Comparison of ENCODE assay signal across 20 cellular contexts in the genomic region with DNA sequence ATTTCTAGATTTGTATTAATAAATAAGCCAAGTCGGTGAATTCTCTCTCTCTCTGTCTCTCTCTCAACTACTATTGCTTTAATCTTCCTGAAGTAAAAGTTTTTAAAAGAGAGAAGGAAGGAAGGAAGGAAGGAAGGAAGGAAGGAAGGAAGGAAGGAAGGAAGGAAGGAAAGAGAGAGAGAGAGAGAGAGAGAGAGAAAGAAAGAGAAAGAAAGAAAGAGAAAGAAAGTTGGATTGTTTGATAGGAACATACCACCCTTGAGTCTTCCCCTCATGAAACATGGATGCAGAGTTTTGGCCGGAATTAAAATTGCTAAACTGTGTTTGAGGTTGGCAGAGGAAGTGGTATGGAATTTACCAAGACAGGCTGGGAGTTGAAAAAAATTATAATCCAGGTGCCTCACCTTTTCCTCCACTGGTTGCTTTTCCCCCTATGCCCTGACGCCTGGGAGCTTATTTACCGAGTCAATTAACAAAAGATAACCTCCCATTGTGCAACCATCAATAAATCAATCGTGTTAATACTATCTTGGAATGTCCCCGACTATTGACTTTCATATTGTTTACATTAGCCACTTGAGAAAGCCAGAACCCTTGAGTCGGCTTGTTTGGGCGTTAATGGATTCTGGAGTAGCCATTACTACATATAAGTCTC.
DNase-seq lines count a peak whose midpoint lies in the region; FAIRE-seq and TF ChIP-seq lines count a peak whose summit lies in the region.
"Had no signal": no experiment of that assay in that cellular context is flagged by ENCODE, and none has a peak within 500 bp of the region (broad histone marks: within the 10 kb centered on the region; RNA-seq: fewer than 3 reads in every experiment).

No MANE protein-coding gene starts in this region.

- no TSS peak for BruUV-seq in A673 (replicated peaks; lab: Mats Ljungman, UMichigan)
- BruUV-seq in endothelial cell of umbilical vein (replicated peaks; lab: Mats Ljungman, UMichigan), result no TSS peak

- H3K4me1 ChIP-seq in A673 (ENCODE audit: insufficient read depth, low read length, poor library complexity, severe bottlenecking) (no peaks in the 10 kb centered on the region), endothelial cell of umbilical vein (ENCODE audit: control insufficient read depth, extremely low read depth, insufficient read depth, low read length) (no peaks in the 10 kb centered on the region), Peyer's patch (no peaks in the 10 kb centered on the region)
- H3K4me1 ChIP-seq: colonic mucosa had no signal

- no peak for TF ChIP-seq CTCF in A673 (conservative IDR thresholded peaks at IDR 0.05; ENCODE audit: low read depth, low read length)
- TF ChIP-seq CTCF in endothelial cell of umbilical vein (IDR thresholded peaks at IDR 0.05; ENCODE audit: extremely low read depth in 1 of 2, insufficient read depth in 1 of 2, low read depth in 1 of 2, low read length in 2 of 2), result no peak
- TF ChIP-seq CTCF in Peyer's patch (IDR thresholded peaks at IDR 0.05), result no peak

- no peak overlapping the region for H2AFZ ChIP-seq in endothelial cell of umbilical vein (ENCODE audit: low read depth, low read length)

- no peaks in the 10 kb centered on the region for H3K9me1 ChIP-seq in endothelial cell of umbilical vein (replicated peaks; ENCODE audit: control insufficient read depth, extremely low read depth, insufficient read depth, low read length)

- CTCF ChIA-PET in A673 (lab: Charles Lee), result no interaction called here
- CTCF ChIA-PET in endothelial cell of umbilical vein (lab: Charles Lee), result interaction anchor here (1.5 kb wide), 1 partner anchor 10 kb away, joined by 3 read pairs; no protein-coding TSS in a partner anchor

- H3K4me3 ChIP-seq in A673 (ENCODE audit: low read depth, low read length, poor library complexity, severe bottlenecking) (no peak overlapping the region), endothelial cell of umbilical vein (replicated peaks in 1 of 3; ENCODE audit: insufficient read depth in 1 of 3, low read depth in 1 of 3, low read length in 3 of 3) (no peak overlapping the region), Peyer's patch (no peak overlapping the region)
- H3K4me3 ChIP-seq: colonic mucosa, sigmoid colon, thoracic aorta had no signal

- H3K36me3 ChIP-seq in A673 (ENCODE audit: insufficient read depth, low read length, poor library complexity, severe bottlenecking) (no peaks in the 10 kb centered on the region), endothelial cell of umbilical vein (ENCODE audit: control insufficient read depth in 2 of 2, extremely low read depth in 1 of 2, insufficient read depth in 2 of 2, low read length in 2 of 2) (no peaks in the 10 kb centered on the region), Peyer's patch (no peaks in the 10 kb centered on the region)
- H3K36me3 ChIP-seq: brain microvascular endothelial cell, colonic mucosa, sigmoid colon, thoracic aorta had no signal

- peak; percentile 44 for FAIRE-seq in endothelial cell of umbilical vein (lab: Jason Lieb, UNC)
- FAIRE-seq: endometrium had no signal

- no peak overlapping the region for H3K9ac ChIP-seq in endothelial cell of umbilical vein (replicated peaks; ENCODE audit: extremely low read depth, insufficient read depth, low read length)

- H3K4me2 ChIP-seq in endothelial cell of umbilical vein (ENCODE audit: insufficient read depth, low read length), result no peak overlapping the region

- POLR2A ChIA-PET in A673 (lab: Charles Lee; ENCODE audit: low non-redundant PET), result no interaction called here
- POLR2A ChIA-PET in endothelial cell of umbilical vein (lab: Charles Lee), result no interaction called here

- H3K9me3 ChIP-seq in A673 (ENCODE audit: low read depth, low read length, poor library complexity, severe bottlenecking) (no peaks in the 10 kb centered on the region), endothelial cell of umbilical vein (replicated peaks; ENCODE audit: control insufficient read depth, insufficient read depth, low read length) (no peaks in the 10 kb centered on the region), Peyer's patch (no peaks in the 10 kb centered on the region)
- H3K9me3 ChIP-seq: colonic mucosa, sigmoid colon, thoracic aorta had no signal

- H3K27ac ChIP-seq in A673 (ENCODE audit: low read depth, low read length, poor library complexity, severe bottlenecking) (no peak overlapping the region), endothelial cell of umbilical vein (ENCODE audit: insufficient read depth, low read depth, low read length) (no peak overlapping the region), Peyer's patch (no peak overlapping the region)
- H3K27ac ChIP-seq: brain microvascular endothelial cell, colonic mucosa, thoracic aorta had no signal

- H4K20me1 ChIP-seq in endothelial cell of umbilical vein (replicated peaks; ENCODE audit: control insufficient read depth, extremely low read depth, insufficient read depth, low read length), result no peaks in the 10 kb centered on the region

- H3K79me2 ChIP-seq in endothelial cell of umbilical vein (ENCODE audit: control insufficient read depth, insufficient read depth, low read length), result no peaks in the 10 kb centered on the region

- DNase-seq in A673 (ENCODE audit: low spot score) (peak; percentile 11), HuH-7 (ENCODE audit: low spot score) (peak; percentile 34), endothelial cell of umbilical vein (ENCODE audit: low read depth, low spot score) (no peak), mucosa of gallbladder (ENCODE audit: low spot score) (peak; percentile 59), Peyer's patch (no peak), T-helper 1 cell (no peak), DMS79 treated with DMSO at 0.1 percent for 48 hours (lab: John Stamatoyannopoulos, UW) (no peak)
- DNase-seq in stimulated activated naive CD4-positive, alpha-beta T cell (lab: John Stamatoyannopoulos, UW), result no peak
- DNase-seq: activated CD4-positive, alpha-beta T cell treated with anti-CD3 and anti-CD28 coated beads, Interleukin-2, amount 10 ng/mL, durations not matched to agents 24 days and 14 days; brain microvascular endothelial cell; colonic mucosa; DMS 273 treated with DMSO at 0.1 percent for 48 hours; GDM1; naive B cell; NCI-H2029 treated with DMSO at 0.1 percent for 48 hours; NCI-H524 treated with DMSO at 0.1 percent for 48 hours; SHP77 treated with DMSO at 0.1 percent for 48 hours; sigmoid colon had no signal

- dilution Hi-C loops in endothelial cell of umbilical vein (cut with MboI; ENCODE audit: extremely low pct_ligation_motif_present, low sequenced_read_pairs), result no loop called here

- H3K27me3 ChIP-seq in A673 (replicated peaks; ENCODE audit: insufficient read depth, low read depth, low read length, poor library complexity) (no peaks in the 10 kb centered on the region), endothelial cell of umbilical vein (ENCODE audit: control insufficient read depth in 2 of 2, insufficient read depth in 2 of 2, low read length in 2 of 2) (no peaks in the 10 kb centered on the region), Peyer's patch (no peaks in the 10 kb centered on the region)
- H3K27me3 ChIP-seq: brain microvascular endothelial cell, colonic mucosa, sigmoid colon had no signal

- no peak for TF ChIP-seq POLR2A in endothelial cell of umbilical vein (IDR thresholded peaks at IDR 0.05; ENCODE audit: low read depth, low read length)
- no peak for TF ChIP-seq POLR2A in Peyer's patch (IDR thresholded peaks at IDR 0.05)

- intact Hi-C loops in A673 (cut with micrococcal nuclease; ENCODE audit: unreplicated experiment), result no loop called here
- intact Hi-C loops in endothelial cell of umbilical vein (cut with micrococcal nuclease), result no loop called here

TF ChIP-seq in endothelial cell of umbilical vein, 7 proteins besides CTCF, POLR2A, EP300 and RAD21:
- TF ChIP-seq FOS (IDR thresholded peaks at IDR 0.05; ENCODE audit: borderline replicate concordance, insufficient read depth, low read length), result no peak
TF ChIP-seq in endothelial cell of umbilical vein: peak in this region for 0.

Comparison
In these comparisons a context has a peak if more than half of its experiments do, and no peak if none do; other contexts are left out.
1. DNase-seq: peak in A673 (single experiment), HuH-7 (single experiment) and mucosa of gallbladder (single experiment); none in endothelial cell of umbilical vein (single experiment), Peyer's patch (0 of 3), T-helper 1 cell (0 of 5), DMS79 treated with DMSO at 0.1 percent for 48 hours (single experiment) and stimulated activated naive CD4-positive, alpha-beta T cell (0 of 6).